In the genomic region with DNA sequence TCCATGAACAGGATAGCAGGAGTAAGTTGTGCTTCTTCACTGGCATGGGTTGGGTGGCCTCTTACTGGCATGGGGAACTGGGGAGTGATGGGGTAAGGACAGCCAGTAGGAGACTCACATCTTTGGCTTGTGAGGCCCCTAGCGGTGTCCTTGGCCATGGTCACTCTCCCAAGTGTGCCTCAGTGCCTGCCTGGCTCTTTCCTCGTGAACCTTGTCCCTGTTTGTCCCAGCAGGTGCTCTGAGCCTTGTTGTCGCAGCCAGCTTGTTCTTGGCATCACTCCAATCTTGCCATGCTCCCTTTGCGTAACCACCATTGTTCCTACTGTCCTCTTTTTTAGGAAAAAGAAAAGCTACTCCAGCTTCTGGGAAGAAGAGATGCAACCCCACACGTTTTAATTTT, we compare ENCODE assay signal across 15 cellular contexts. TPM values are rescaled to one million over a fixed set of nuclear protein-coding genes. Genes with fewer than 3 reads are reported as not detected.
DNase-seq lines count a peak whose midpoint lies in the region; TF ChIP-seq lines count a peak whose summit lies in the region.
"Had no signal": no experiment of that assay in that cellular context is flagged by ENCODE, and none has a peak within 500 bp of the region (broad histone marks: within the 10 kb centered on the region; RNA-seq: fewer than 3 reads in every experiment).

No MANE protein-coding gene starts in this region.

- H3K4me3 Mint-ChIP-seq in activated CD4-positive, alpha-beta memory T cell treated with anti-CD3 and anti-CD28 coated beads, Interleukin-2, amount 10 ng/mL, durations not matched to agents 7 days and 5 days, result no peak overlapping the region
- H3K4me3 Mint-ChIP-seq in activated CD4-positive, alpha-beta memory T cell treated with anti-CD3 and anti-CD28 coated beads for 36 hours, result no peak overlapping the region
- no peak overlapping the region for H3K4me3 Mint-ChIP-seq in progenitor cell of endocrine pancreas (ENCODE audit: low read depth)
- H3K4me3 Mint-ChIP-seq: activated CD4-positive, alpha-beta T cell treated with anti-CD3 and anti-CD28 coated beads, Interleukin-2, amount 10 ng/mL, durations not matched to agents 24 days and 14 days; activated naive CD4-positive, alpha-beta T cell treated with anti-CD3 and anti-CD28 coated beads, Interleukin-2, amount 10 ng/mL, durations not matched to agents 7 days and 5 days; naive thymus-derived CD8-positive, alpha-beta T cell had no signal

- no peaks in the 10 kb centered on the region for H3K4me1 Mint-ChIP-seq in activated CD4-positive, alpha-beta memory T cell treated with anti-CD3 and anti-CD28 coated beads, Interleukin-2, amount 10 ng/mL, durations not matched to agents 7 days and 5 days
- no peaks in the 10 kb centered on the region for H3K4me1 Mint-ChIP-seq in activated CD4-positive, alpha-beta memory T cell treated with anti-CD3 and anti-CD28 coated beads for 36 hours (ENCODE audit: low read depth)
- peaks cover 4% of the 10 kb centered on the region for H3K4me1 Mint-ChIP-seq in progenitor cell of endocrine pancreas (ENCODE audit: low read depth)
- H3K4me1 Mint-ChIP-seq: activated naive CD4-positive, alpha-beta T cell treated with anti-CD3 and anti-CD28 coated beads, Interleukin-2, amount 10 ng/mL, durations not matched to agents 7 days and 5 days had no signal

- no peaks in the 10 kb centered on the region for H3K36me3 Mint-ChIP-seq in activated CD4-positive, alpha-beta memory T cell treated with anti-CD3 and anti-CD28 coated beads, Interleukin-2, amount 10 ng/mL, durations not matched to agents 7 days and 5 days (ENCODE audit: low read depth)
- no peaks in the 10 kb centered on the region for H3K36me3 Mint-ChIP-seq in activated CD4-positive, alpha-beta memory T cell treated with anti-CD3 and anti-CD28 coated beads for 36 hours
- no peaks in the 10 kb centered on the region for H3K36me3 Mint-ChIP-seq in progenitor cell of endocrine pancreas (ENCODE audit: insufficient read depth)
- H3K36me3 Mint-ChIP-seq: activated naive CD4-positive, alpha-beta T cell treated with anti-CD3 and anti-CD28 coated beads, Interleukin-2, amount 10 ng/mL, durations not matched to agents 7 days and 5 days had no signal

- CTCF ChIA-PET in activated CD4-positive, alpha-beta memory T cell treated with anti-CD3 and anti-CD28 coated beads, Interleukin-2, amount 10 ng/mL, durations not matched to agents 7 days and 5 days (lab: Charles Lee), result no interaction called here
- CTCF ChIA-PET in activated CD4-positive, alpha-beta memory T cell treated with anti-CD3 and anti-CD28 coated beads for 36 hours (lab: Charles Lee), result no interaction called here

- POLR2A ChIA-PET in activated CD4-positive, alpha-beta memory T cell treated with anti-CD3 and anti-CD28 coated beads, Interleukin-2, amount 10 ng/mL, durations not matched to agents 7 days and 5 days (lab: Charles Lee), result no interaction called here
- POLR2A ChIA-PET in activated CD4-positive, alpha-beta memory T cell treated with anti-CD3 and anti-CD28 coated beads for 36 hours (lab: Charles Lee), result no interaction called here

- intact Hi-C loops in activated CD4-positive, alpha-beta memory T cell treated with anti-CD3 and anti-CD28 coated beads for 36 hours (cut with micrococcal nuclease), result no loop called here

- H3K27ac Mint-ChIP-seq in activated CD4-positive, alpha-beta memory T cell treated with anti-CD3 and anti-CD28 coated beads, Interleukin-2, amount 10 ng/mL, durations not matched to agents 7 days and 5 days, result no peak overlapping the region
- no peak overlapping the region for H3K27ac Mint-ChIP-seq in activated CD4-positive, alpha-beta memory T cell treated with anti-CD3 and anti-CD28 coated beads for 36 hours
- H3K27ac Mint-ChIP-seq in progenitor cell of endocrine pancreas, result no peak overlapping the region
- H3K27ac Mint-ChIP-seq: activated CD4-positive, alpha-beta T cell treated with anti-CD3 and anti-CD28 coated beads, Interleukin-2, amount 10 ng/mL, durations not matched to agents 24 days and 14 days; activated naive CD4-positive, alpha-beta T cell treated with anti-CD3 and anti-CD28 coated beads, Interleukin-2, amount 10 ng/mL, durations not matched to agents 7 days and 5 days had no signal

- H3K27me3 Mint-ChIP-seq in activated CD4-positive, alpha-beta memory T cell treated with anti-CD3 and anti-CD28 coated beads, Interleukin-2, amount 10 ng/mL, durations not matched to agents 7 days and 5 days, result peaks cover 9% of the 10 kb centered on the region
- H3K27me3 Mint-ChIP-seq in activated CD4-positive, alpha-beta memory T cell treated with anti-CD3 and anti-CD28 coated beads for 36 hours, result no peaks in the 10 kb centered on the region
- H3K27me3 Mint-ChIP-seq in progenitor cell of endocrine pancreas, result peaks cover 22% of the 10 kb centered on the region

- DNase-seq in activated CD4-positive, alpha-beta memory T cell treated with anti-CD3 and anti-CD28 coated beads, Interleukin-2, amount 10 ng/mL, durations not matched to agents 7 days and 5 days, result peak; percentile 5
- no peak for DNase-seq in activated CD4-positive, alpha-beta memory T cell treated with anti-CD3 and anti-CD28 coated beads for 36 hours
- DNase-seq in NCI-H2081 treated with DMSO at 0.1 percent for 48 hours (lab: John Stamatoyannopoulos, UW) (peak; percentile 15), cerebellar cortex (ENCODE audit: low spot score) (peak; percentile 0), progenitor cell of endocrine pancreas (ENCODE audit: low spot score, unreplicated experiment) (no peak), GDM1 (lab: John Stamatoyannopoulos, UW) (no peak)
- DNase-seq in stimulated activated CD4-positive, alpha-beta T cell treated with anti-CD3 and anti-CD28 coated beads, Interleukin-2, amount 100 ng/mL, for 48 hours, result no peak
- no peak for DNase-seq in stimulated activated CD4-positive, alpha-beta T cell treated with anti-CD3 and anti-CD28 coated beads, Interleukin-12 subunit alpha, Interleukin-12 subunit beta, amount 100 ng/mL, for 4 hours
- DNase-seq: ACHN; activated CD4-positive, alpha-beta T cell treated with anti-CD3 and anti-CD28 coated beads, Interleukin-2, amount 10 ng/mL, durations not matched to agents 24 days and 14 days; activated naive CD4-positive, alpha-beta T cell treated with anti-CD3 and anti-CD28 coated beads, Interleukin-2, amount 10 ng/mL, durations not matched to agents 7 days and 5 days; central memory CD4-positive, alpha-beta T cell; naive thymus-derived CD8-positive, alpha-beta T cell; NCI-H1930; tibial artery had no signal

- peak; percentile 29 for TF ChIP-seq CTCF in progenitor cell of endocrine pancreas (IDR thresholded peaks at IDR 0.05; ENCODE audit: unreplicated experiment)

- peaks cover 12% of the 10 kb centered on the region for H3K9me3 Mint-ChIP-seq in activated CD4-positive, alpha-beta memory T cell treated with anti-CD3 and anti-CD28 coated beads, Interleukin-2, amount 10 ng/mL, durations not matched to agents 7 days and 5 days
- peaks cover 4% of the 10 kb centered on the region for H3K9me3 Mint-ChIP-seq in activated CD4-positive, alpha-beta memory T cell treated with anti-CD3 and anti-CD28 coated beads for 36 hours
- H3K9me3 Mint-ChIP-seq in progenitor cell of endocrine pancreas (ENCODE audit: low read depth), result no peaks in the 10 kb centered on the region

RNA-seq across cellular contexts. Expression of a gene that starts 53.6 kb away (rescaled TPM):
- total RNA-seq in activated CD4-positive, alpha-beta memory T cell treated with anti-CD3 and anti-CD28 coated beads, Interleukin-2, amount 10 ng/mL, durations not matched to agents 7 days and 5 days, result 1 to 10 TPM; 2.4 to 2.5 TPM
- under 1 TPM; 0.05 to 0.12 TPM for total RNA-seq in activated CD4-positive, alpha-beta memory T cell treated with anti-CD3 and anti-CD28 coated beads for 36 hours
- total RNA-seq in progenitor cell of endocrine pancreas, result 6.7 and 7.1 TPM in 2 replicates

Comparison
In these comparisons a context has a peak if more than half of its experiments do, and no peak if none do; other contexts are left out.
1. DNase-seq: peak in activated CD4-positive, alpha-beta memory T cell treated with anti-CD3 and anti-CD28 coated beads, Interleukin-2, amount 10 ng/mL, durations not matched to agents 7 days and 5 days (single experiment), NCI-H2081 treated with DMSO at 0.1 percent for 48 hours (single experiment) and cerebellar cortex (single experiment); none in activated CD4-positive, alpha-beta memory T cell treated with anti-CD3 and anti-CD28 coated beads for 36 hours (single experiment), progenitor cell of endocrine pancreas (single experiment), stimulated activated CD4-positive, alpha-beta T cell treated with anti-CD3 and anti-CD28 coated beads, Interleukin-2, amount 100 ng/mL, for 48 hours (0 of 2), stimulated activated CD4-positive, alpha-beta T cell treated with anti-CD3 and anti-CD28 coated beads, Interleukin-12 subunit alpha, Interleukin-12 subunit beta, amount 100 ng/mL, for 4 hours (single experiment) and GDM1 (single experiment).